Comparison of ENCODE assay signal across 17 cellular contexts in the genomic region with DNA sequence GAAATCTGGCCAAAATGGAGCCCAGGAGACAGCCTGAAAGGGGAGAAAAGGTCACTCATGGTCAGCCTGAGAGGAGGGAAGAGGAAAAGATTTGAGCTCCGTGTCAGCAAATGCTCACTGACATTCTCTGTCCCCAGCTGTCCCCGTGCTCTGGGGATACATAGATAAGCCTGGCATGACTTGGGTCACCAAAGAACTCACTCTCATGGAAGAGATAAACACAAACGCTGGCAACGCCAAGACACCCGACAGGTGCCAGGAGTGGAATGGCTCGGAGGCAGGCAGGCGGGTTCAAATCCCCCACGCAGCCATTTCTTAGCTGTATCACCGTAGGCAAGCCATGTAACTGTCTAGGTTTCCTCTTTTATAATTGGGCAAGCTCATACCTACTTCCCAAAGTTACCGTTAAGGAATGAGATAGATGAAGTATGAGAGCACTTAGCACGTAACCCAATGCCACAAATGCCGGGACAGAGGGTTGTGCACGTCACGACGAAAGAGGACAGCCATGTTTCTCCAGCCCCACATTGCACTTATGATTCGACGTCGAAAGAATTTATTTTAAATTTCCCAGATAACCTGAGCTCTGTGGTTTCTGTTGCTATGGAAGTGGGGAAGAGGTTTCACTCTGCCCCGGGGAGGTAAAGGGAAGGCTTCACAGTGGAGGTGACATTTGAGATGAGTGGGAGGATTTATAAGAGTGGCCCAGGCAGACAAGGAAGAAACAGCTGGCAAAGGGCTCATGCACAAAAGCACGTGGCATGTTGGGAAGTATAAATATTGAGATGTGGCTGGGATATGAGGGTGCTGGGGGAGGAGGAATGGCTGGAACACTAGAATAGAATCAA. TPM values are rescaled to one million over a fixed set of nuclear protein-coding genes. Genes with fewer than 3 reads are reported as not detected.
DNase-seq lines count a peak whose midpoint lies in the region; ATAC-seq, FAIRE-seq and TF ChIP-seq lines count a peak whose summit lies in the region.
"Had no signal": no experiment of that assay in that cellular context is flagged by ENCODE, and none has a peak within 500 bp of the region (broad histone marks: within the 10 kb centered on the region; RNA-seq: fewer than 3 reads in every experiment).

No MANE protein-coding gene starts in this region.

- DNase-seq in Caco-2 (no peak), fibroblast of villous mesenchyme (ENCODE audit: low read depth) (peak; percentile 27), osteocyte (ENCODE audit: extremely low spot score, unreplicated experiment) (no peak), frontal cortex (ENCODE audit: low spot score in 2 of 2) (no peak), HuH-7 (ENCODE audit: low spot score) (no peak), sciatic nerve (ENCODE audit: low spot score) (no peak), GM20000 (ENCODE audit: low spot score) (no peak)
- DNase-seq: activated CD4-positive, alpha-beta T cell treated with anti-CD3 and anti-CD28 coated beads, Interleukin-2, amount 10 ng/mL, durations not matched to agents 24 days and 14 days; activated naive CD4-positive, alpha-beta T cell treated with Interleukin-2 at 50 U/mL for 16 hours; lower lobe of right lung; MV-4-11; natural killer cell; NCI-H2081; NCI-H526; OCI-M1 had no signal

- FAIRE-seq in frontal cortex (lab: Jason Lieb, UNC) = no peak
- FAIRE-seq: TTC549 had no signal

- POLR2A ChIA-PET in Caco-2 (lab: Charles Lee) = no interaction called here

- intact Hi-C loops in Caco-2 (cut with micrococcal nuclease; ENCODE audit: unreplicated experiment) = loop anchor here (10.0 kb wide), 1 partner anchor 158 kb away; the partner anchor contains the start of gene PPARG
- intact Hi-C loops in sciatic nerve (cut with DNase I) = no loop called here

- H3K4me3 Mint-ChIP-seq in Caco-2 (ENCODE audit: unreplicated experiment) = peak overlapping the region; percentile 10
- H3K4me3 Mint-ChIP-seq in osteocyte (ENCODE audit: unreplicated experiment) = no peak overlapping the region
- H3K4me3 Mint-ChIP-seq: activated CD4-positive, alpha-beta T cell treated with anti-CD3 and anti-CD28 coated beads, Interleukin-2, amount 10 ng/mL, durations not matched to agents 24 days and 14 days; natural killer cell had no signal

- H3K27ac Mint-ChIP-seq in Caco-2 (ENCODE audit: unreplicated experiment) (peak overlapping the region; percentile 92), osteocyte (ENCODE audit: unreplicated experiment) (peak overlapping the region; percentile 1)
- H3K27ac Mint-ChIP-seq: activated CD4-positive, alpha-beta T cell treated with anti-CD3 and anti-CD28 coated beads, Interleukin-2, amount 10 ng/mL, durations not matched to agents 24 days and 14 days; natural killer cell had no signal

- no TSS peak for BruUV-seq in Caco-2 (replicated peaks; lab: Mats Ljungman, UMichigan)

- H3K4me1 Mint-ChIP-seq in Caco-2 (ENCODE audit: low read depth, unreplicated experiment) (peaks cover 40% of the 10 kb centered on the region), osteocyte (ENCODE audit: unreplicated experiment) (peaks cover 54% of the 10 kb centered on the region)
- H3K4me1 Mint-ChIP-seq: activated CD4-positive, alpha-beta T cell treated with anti-CD3 and anti-CD28 coated beads, Interleukin-2, amount 10 ng/mL, durations not matched to agents 24 days and 14 days; natural killer cell had no signal

- no peaks in the 10 kb centered on the region for H3K9me3 ChIP-seq in Caco-2
- H3K9me3 ChIP-seq: lower lobe of right lung had no signal

- TF ChIP-seq RAD21 in Ishikawa (IDR thresholded peaks at IDR 0.05; ENCODE audit: low read depth) = no peak

- H3K9me3 Mint-ChIP-seq in Caco-2 (ENCODE audit: unreplicated experiment) (no peaks in the 10 kb centered on the region), osteocyte (ENCODE audit: unreplicated experiment) (no peaks in the 10 kb centered on the region)
- H3K9me3 Mint-ChIP-seq: activated CD4-positive, alpha-beta T cell treated with anti-CD3 and anti-CD28 coated beads, Interleukin-2, amount 10 ng/mL, durations not matched to agents 24 days and 14 days; natural killer cell had no signal

- no peaks in the 10 kb centered on the region for H3K27me3 Mint-ChIP-seq in Caco-2 (ENCODE audit: insufficient read depth, unreplicated experiment)
- H3K27me3 Mint-ChIP-seq in osteocyte (ENCODE audit: unreplicated experiment) = no peaks in the 10 kb centered on the region
- H3K27me3 Mint-ChIP-seq: activated CD4-positive, alpha-beta T cell treated with anti-CD3 and anti-CD28 coated beads, Interleukin-2, amount 10 ng/mL, durations not matched to agents 24 days and 14 days had no signal

- peaks cover 15% of the 10 kb centered on the region for H3K36me3 Mint-ChIP-seq in Caco-2 (ENCODE audit: insufficient read depth, unreplicated experiment)
- no peaks in the 10 kb centered on the region for H3K36me3 Mint-ChIP-seq in osteocyte (ENCODE audit: unreplicated experiment)
- H3K36me3 Mint-ChIP-seq: natural killer cell had no signal

- TF ChIP-seq CTCF in Caco-2 (IDR thresholded peaks at IDR 0.05; ENCODE audit: insufficient read depth in 1 of 2, low read depth in 1 of 2, low read length in 1 of 2, severe bottlenecking in 1 of 2, unreplicated experiment in 1 of 2) (no peak), fibroblast of villous mesenchyme (IDR thresholded peaks at IDR 0.05; ENCODE audit: insufficient read depth, low read depth, low read length) (no peak), osteocyte (IDR thresholded peaks at IDR 0.05) (no peak), GM20000 (IDR thresholded peaks at IDR 0.05; ENCODE audit: extremely low read depth, missing control alignments) (no peak)

- no peak for TF ChIP-seq EP300 in Ishikawa (IDR thresholded peaks at IDR 0.05; ENCODE audit: borderline replicate concordance)

- no peak for ATAC-seq in sciatic nerve
- ATAC-seq: lower lobe of right lung, natural killer cell had no signal

- peaks cover 37% of the 10 kb centered on the region for H3K4me1 ChIP-seq in Caco-2

- CTCF ChIA-PET in Caco-2 (lab: Charles Lee) = interaction anchor here (1.1 kb wide), 1 partner anchor 37 kb away, joined by 4 read pairs; no protein-coding TSS in a partner anchor

- H3K36me3 ChIP-seq in Caco-2 (ENCODE audit: control insufficient read depth, insufficient read depth, low read length) = no peaks in the 10 kb centered on the region
- H3K36me3 ChIP-seq: lower lobe of right lung had no signal

- H3K4me3 ChIP-seq in Caco-2 (ENCODE audit: low read depth, low read length) (no peak overlapping the region), fibroblast of villous mesenchyme (ENCODE audit: low read depth, low read length) (no peak overlapping the region)
- H3K4me3 ChIP-seq: lower lobe of right lung had no signal

- no peaks in the 10 kb centered on the region for H3K27me3 ChIP-seq in Caco-2 (replicated peaks; ENCODE audit: control insufficient read depth, insufficient read depth, low read length)

TF ChIP-seq in Ishikawa, 13 proteins besides CTCF, POLR2A, EP300 and RAD21:
- TF ChIP-seq, protein P1, sequence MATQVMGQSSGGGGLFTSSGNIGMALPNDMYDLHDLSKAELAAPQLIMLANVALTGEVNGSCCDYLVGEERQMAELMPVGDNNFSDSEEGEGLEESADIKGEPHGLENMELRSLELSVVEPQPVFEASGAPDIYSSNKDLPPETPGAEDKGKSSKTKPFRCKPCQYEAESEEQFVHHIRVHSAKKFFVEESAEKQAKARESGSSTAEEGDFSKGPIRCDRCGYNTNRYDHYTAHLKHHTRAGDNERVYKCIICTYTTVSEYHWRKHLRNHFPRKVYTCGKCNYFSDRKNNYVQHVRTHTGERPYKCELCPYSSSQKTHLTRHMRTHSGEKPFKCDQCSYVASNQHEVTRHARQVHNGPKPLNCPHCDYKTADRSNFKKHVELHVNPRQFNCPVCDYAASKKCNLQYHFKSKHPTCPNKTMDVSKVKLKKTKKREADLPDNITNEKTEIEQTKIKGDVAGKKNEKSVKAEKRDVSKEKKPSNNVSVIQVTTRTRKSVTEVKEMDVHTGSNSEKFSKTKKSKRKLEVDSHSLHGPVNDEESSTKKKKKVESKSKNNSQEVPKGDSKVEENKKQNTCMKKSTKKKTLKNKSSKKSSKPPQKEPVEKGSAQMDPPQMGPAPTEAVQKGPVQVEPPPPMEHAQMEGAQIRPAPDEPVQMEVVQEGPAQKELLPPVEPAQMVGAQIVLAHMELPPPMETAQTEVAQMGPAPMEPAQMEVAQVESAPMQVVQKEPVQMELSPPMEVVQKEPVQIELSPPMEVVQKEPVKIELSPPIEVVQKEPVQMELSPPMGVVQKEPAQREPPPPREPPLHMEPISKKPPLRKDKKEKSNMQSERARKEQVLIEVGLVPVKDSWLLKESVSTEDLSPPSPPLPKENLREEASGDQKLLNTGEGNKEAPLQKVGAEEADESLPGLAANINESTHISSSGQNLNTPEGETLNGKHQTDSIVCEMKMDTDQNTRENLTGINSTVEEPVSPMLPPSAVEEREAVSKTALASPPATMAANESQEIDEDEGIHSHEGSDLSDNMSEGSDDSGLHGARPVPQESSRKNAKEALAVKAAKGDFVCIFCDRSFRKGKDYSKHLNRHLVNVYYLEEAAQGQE (IDR thresholded peaks at IDR 0.05; ENCODE audit: low read depth) = no peak
- TF ChIP-seq ZBTB7A (IDR thresholded peaks at IDR 0.05; ENCODE audit: low read depth) (no peak), EGR1 (IDR thresholded peaks at IDR 0.05) (peak; percentile 38), CREB1 (IDR thresholded peaks at IDR 0.05; ENCODE audit: low read depth) (no peak), TEAD4 (IDR thresholded peaks at IDR 0.05) (no peak), MAX (IDR thresholded peaks at IDR 0.05) (no peak)

RNA-seq across cellular contexts. Expression of gene TSEN2, which starts 41.4 kb away (rescaled TPM):
- 18.3 and 19.6 TPM in 2 replicates for total RNA-seq in Caco-2 (2022)
- 8.4 and 17.3 TPM in 2 replicates for total RNA-seq in fibroblast of villous mesenchyme
- 11.5 and 14.1 TPM in 2 replicates for total RNA-seq in osteocyte
- total RNA-seq in frontal cortex = 39.5 TPM
- total RNA-seq in sciatic nerve = 22.2 TPM
